19 cellular contexts compared by ENCODE assay signal in the genomic region with DNA sequence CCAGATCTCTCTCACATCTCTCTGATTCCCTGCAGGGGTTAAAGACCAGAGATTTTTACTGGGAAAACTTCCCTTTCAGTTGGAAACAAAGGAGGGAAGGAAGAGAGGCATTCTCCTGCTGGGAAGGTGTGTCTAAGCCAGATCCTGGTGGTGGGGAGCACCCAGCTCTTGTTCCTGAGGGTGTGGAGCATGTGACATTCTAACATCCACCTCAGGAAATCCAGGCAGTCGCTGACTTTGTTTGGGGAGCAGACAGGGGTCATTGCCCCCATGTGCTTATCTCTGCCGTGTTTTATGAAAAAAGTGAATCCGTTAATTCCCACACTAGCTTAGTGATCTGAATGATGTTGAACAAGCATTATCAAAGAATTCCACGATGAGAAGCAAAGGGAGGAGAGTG.
DNase-seq lines count a peak whose midpoint lies in the region; ATAC-seq and TF ChIP-seq lines count a peak whose summit lies in the region.
"Had no signal": no experiment of that assay in that cellular context is flagged by ENCODE, and none has a peak within 500 bp of the region (broad histone marks: within the 10 kb centered on the region; RNA-seq: fewer than 3 reads in every experiment).

No MANE protein-coding gene starts in this region.

- peak overlapping the region; percentile 64 for H3K27ac Mint-ChIP-seq in activated CD4-positive, alpha-beta T cell treated with anti-CD3 and anti-CD28 coated beads, Interleukin-2, amount 10 ng/mL, durations not matched to agents 7 days and 5 days
- peak overlapping the region; percentile 74 for H3K27ac Mint-ChIP-seq in CD4-positive, alpha-beta T cell
- peak overlapping the region; percentile 87 for H3K27ac Mint-ChIP-seq in activated CD8-positive, alpha-beta T cell treated with anti-CD3 and anti-CD28 coated beads for 36 hours
- H3K27ac Mint-ChIP-seq: IgD-negative memory B cell had no signal

- H2AFZ ChIP-seq in mammary epithelial cell (ENCODE audit: low read depth, low read length): no peak overlapping the region

- H3K27me3 Mint-ChIP-seq in activated CD4-positive, alpha-beta T cell treated with anti-CD3 and anti-CD28 coated beads, Interleukin-2, amount 10 ng/mL, durations not matched to agents 7 days and 5 days: no peaks in the 10 kb centered on the region
- H3K27me3 Mint-ChIP-seq in CD4-positive, alpha-beta T cell: no peaks in the 10 kb centered on the region
- H3K27me3 Mint-ChIP-seq in activated CD8-positive, alpha-beta T cell treated with anti-CD3 and anti-CD28 coated beads for 36 hours: no peaks in the 10 kb centered on the region
- H3K27me3 Mint-ChIP-seq: IgD-negative memory B cell had no signal

- TF ChIP-seq CTCF in CD4-positive, alpha-beta T cell (IDR thresholded peaks at IDR 0.05): no peak
- TF ChIP-seq CTCF in activated CD8-positive, alpha-beta T cell treated with anti-CD3 and anti-CD28 coated beads for 36 hours (IDR thresholded peaks at IDR 0.05): no peak
- TF ChIP-seq CTCF in GM20000 (IDR thresholded peaks at IDR 0.05; ENCODE audit: extremely low read depth, missing control alignments) (no peak), mammary epithelial cell (conservative IDR thresholded peaks at IDR 0.05 in 1 of 2, IDR thresholded peaks at IDR 0.05 in 1 of 2; ENCODE audit: extremely low read depth in 1 of 2, insufficient read depth in 1 of 2, low read depth in 1 of 2, low read length in 2 of 2) (no peak)

- no peaks in the 10 kb centered on the region for H3K36me3 ChIP-seq in mammary epithelial cell (ENCODE audit: insufficient read depth, low read length)
- H3K36me3 ChIP-seq: suprapubic skin, WERI-Rb-1 had no signal

- CTCF ChIA-PET in activated CD4-positive, alpha-beta T cell treated with anti-CD3 and anti-CD28 coated beads, Interleukin-2, amount 10 ng/mL, durations not matched to agents 7 days and 5 days (lab: Charles Lee): no interaction called here
- CTCF ChIA-PET in CD4-positive, alpha-beta T cell (lab: Charles Lee): no interaction called here
- CTCF ChIA-PET in activated CD8-positive, alpha-beta T cell treated with anti-CD3 and anti-CD28 coated beads for 36 hours (lab: Charles Lee): interaction anchor here (1.4 kb wide), 1 partner anchor 22 kb away, joined by 4 read pairs; no protein-coding TSS in a partner anchor
- CTCF ChIA-PET in mammary epithelial cell (lab: Charles Lee; ENCODE audit: low non-redundant PET): no interaction called here

- dilution Hi-C loops in mammary epithelial cell (cut with HindIII; ENCODE audit: low sequenced_read_pairs): no loop called here

- no peak overlapping the region for H3K9ac ChIP-seq in mammary epithelial cell (ENCODE audit: insufficient read depth, low read length)

- no peak overlapping the region for H3K4me3 Mint-ChIP-seq in activated CD4-positive, alpha-beta T cell treated with anti-CD3 and anti-CD28 coated beads, Interleukin-2, amount 10 ng/mL, durations not matched to agents 7 days and 5 days
- H3K4me3 Mint-ChIP-seq in CD4-positive, alpha-beta T cell: no peak overlapping the region
- no peak overlapping the region for H3K4me3 Mint-ChIP-seq in activated CD8-positive, alpha-beta T cell treated with anti-CD3 and anti-CD28 coated beads for 36 hours
- H3K4me3 Mint-ChIP-seq: IgD-negative memory B cell had no signal

- H3K79me2 ChIP-seq in mammary epithelial cell (ENCODE audit: insufficient read depth, low read length): no peaks in the 10 kb centered on the region

- no peaks in the 10 kb centered on the region for H4K20me1 ChIP-seq in mammary epithelial cell (ENCODE audit: insufficient read depth, low read length)

- DNase-seq in activated CD4-positive, alpha-beta T cell treated with anti-CD3 and anti-CD28 coated beads, Interleukin-2, amount 10 ng/mL, durations not matched to agents 7 days and 5 days: no peak
- DNase-seq in activated CD4-positive, alpha-beta T cell treated with anti-CD3 and anti-CD28 coated beads for 1 hour: no peak
- no peak for DNase-seq in CD4-positive, alpha-beta T cell
- DNase-seq in activated CD8-positive, alpha-beta T cell treated with anti-CD3 and anti-CD28 coated beads for 36 hours: no peak
- DNase-seq in dermis blood vessel endothelial cell (peak; percentile 68), GM20000 (ENCODE audit: low spot score) (no peak), NCI-H1436 treated with DMSO at 0.1 percent for 48 hours (lab: John Stamatoyannopoulos, UW) (no peak), mammary epithelial cell (no peak)
- DNase-seq: amniotic stem cell, DND-41, NCI-H1092, NCI-H1930, NCI-H69, WERI-Rb-1 had no signal

- intact Hi-C loops in CD4-positive, alpha-beta T cell (cut with DNase I, micrococcal nuclease): loop anchor here in 1 of 2 experiments (5.0 kb wide), 1 partner anchor 71 kb away; no protein-coding TSS in a partner anchor
- intact Hi-C loops in activated CD8-positive, alpha-beta T cell treated with anti-CD3 and anti-CD28 coated beads for 36 hours (cut with micrococcal nuclease): no loop called here
- intact Hi-C loops in mammary epithelial cell (cut with micrococcal nuclease): no loop called here

- H3K4me1 ChIP-seq in mammary epithelial cell (ENCODE audit: insufficient read depth, low read length): no peaks in the 10 kb centered on the region
- H3K4me1 ChIP-seq: A549 had no signal

- in situ Hi-C loops in mammary epithelial cell (cut with MboI; ENCODE audit: low sequenced_read_pairs in 2 of 2): no loop called here

- H3K4me3 ChIP-seq in mammary epithelial cell (replicated peaks in 1 of 3; ENCODE audit: insufficient read depth in 1 of 3, low read depth in 2 of 3, low read length in 3 of 3): no peak overlapping the region
- H3K4me3 ChIP-seq: A549, coronary artery, skin epidermis, suprapubic skin had no signal

- no peak overlapping the region for H3K4me2 ChIP-seq in mammary epithelial cell (ENCODE audit: insufficient read depth, low read depth, low read length)
- H3K4me2 ChIP-seq: A549 had no signal

- no peak overlapping the region for H3K27ac ChIP-seq in CD4-positive, alpha-beta T cell (ENCODE audit: low read depth, low read length)
- H3K27ac ChIP-seq in mammary epithelial cell (ENCODE audit: insufficient read depth, low read depth, low read length): no peak overlapping the region
- H3K27ac ChIP-seq: A549, coronary artery, suprapubic skin, WERI-Rb-1 had no signal

- H3K27me3 ChIP-seq in CD4-positive, alpha-beta T cell (ENCODE audit: control insufficient read depth, insufficient read depth, low read length): no peaks in the 10 kb centered on the region
- no peaks in the 10 kb centered on the region for H3K27me3 ChIP-seq in mammary epithelial cell (ENCODE audit: insufficient read depth, low read length)
- H3K27me3 ChIP-seq: suprapubic skin had no signal

- no peaks in the 10 kb centered on the region for H3K9me3 Mint-ChIP-seq in activated CD4-positive, alpha-beta T cell treated with anti-CD3 and anti-CD28 coated beads, Interleukin-2, amount 10 ng/mL, durations not matched to agents 7 days and 5 days
- H3K9me3 Mint-ChIP-seq in CD4-positive, alpha-beta T cell: no peaks in the 10 kb centered on the region
- no peaks in the 10 kb centered on the region for H3K9me3 Mint-ChIP-seq in activated CD8-positive, alpha-beta T cell treated with anti-CD3 and anti-CD28 coated beads for 36 hours
- H3K9me3 Mint-ChIP-seq: IgD-negative memory B cell had no signal

- WGBS in mammary epithelial cell (ENCODE audit: low coverage, missing lambda C conversion rate): no CpG with 5 or more reads among the region's 4 CpGs

- POLR2A ChIA-PET in activated CD4-positive, alpha-beta T cell treated with anti-CD3 and anti-CD28 coated beads, Interleukin-2, amount 10 ng/mL, durations not matched to agents 7 days and 5 days (lab: Charles Lee): no interaction called here
- POLR2A ChIA-PET in CD4-positive, alpha-beta T cell (lab: Charles Lee): no interaction called here
- POLR2A ChIA-PET in activated CD8-positive, alpha-beta T cell treated with anti-CD3 and anti-CD28 coated beads for 36 hours (lab: Charles Lee): no interaction called here

- peaks cover 41% of the 10 kb centered on the region for H3K36me3 Mint-ChIP-seq in activated CD4-positive, alpha-beta T cell treated with anti-CD3 and anti-CD28 coated beads, Interleukin-2, amount 10 ng/mL, durations not matched to agents 7 days and 5 days (ENCODE audit: low read depth)
- H3K36me3 Mint-ChIP-seq in CD4-positive, alpha-beta T cell (ENCODE audit: low read depth): peaks cover 49% of the 10 kb centered on the region
- H3K36me3 Mint-ChIP-seq in activated CD8-positive, alpha-beta T cell treated with anti-CD3 and anti-CD28 coated beads for 36 hours (ENCODE audit: low read depth): peaks cover 40% of the 10 kb centered on the region
- H3K36me3 Mint-ChIP-seq: IgD-negative memory B cell had no signal

- ATAC-seq in CD4-positive, alpha-beta T cell (ENCODE audit: poor library complexity): no peak
- ATAC-seq in activated CD8-positive, alpha-beta T cell treated with anti-CD3 and anti-CD28 coated beads for 36 hours: no peak
- ATAC-seq: A549 had no signal

- peaks cover 48% of the 10 kb centered on the region for H3K4me1 Mint-ChIP-seq in activated CD4-positive, alpha-beta T cell treated with anti-CD3 and anti-CD28 coated beads, Interleukin-2, amount 10 ng/mL, durations not matched to agents 7 days and 5 days
- peaks cover 50% of the 10 kb centered on the region for H3K4me1 Mint-ChIP-seq in CD4-positive, alpha-beta T cell (ENCODE audit: low read depth)
- peaks cover 41% of the 10 kb centered on the region for H3K4me1 Mint-ChIP-seq in activated CD8-positive, alpha-beta T cell treated with anti-CD3 and anti-CD28 coated beads for 36 hours (ENCODE audit: low read depth)
- H3K4me1 Mint-ChIP-seq: IgD-negative memory B cell had no signal

- no peaks in the 10 kb centered on the region for H3K9me3 ChIP-seq in CD4-positive, alpha-beta T cell (ENCODE audit: control insufficient read depth, low read length)
- H3K9me3 ChIP-seq in mammary epithelial cell (replicated peaks; ENCODE audit: insufficient read depth, low read length): no peaks in the 10 kb centered on the region
- H3K9me3 ChIP-seq: A549, suprapubic skin had no signal

- no TSS peak for BruUV-seq in mammary epithelial cell (replicated peaks; lab: Mats Ljungman, UMichigan)
